19 cellular contexts compared by ENCODE assay signal in genomic region chr5:159765034-159765433, GRCh38.
DNase-seq lines count a peak whose midpoint lies in the region; ATAC-seq and TF ChIP-seq lines count a peak whose summit lies in the region.
"Had no signal": no experiment of that assay in that cellular context is flagged by ENCODE, and none has a peak within 500 bp of the region (broad histone marks: within the 10 kb centered on the region; RNA-seq: fewer than 3 reads in every experiment).

No MANE protein-coding gene starts in this region.

- POLR2A ChIA-PET in HEK293T (lab: Yijun Ruan, JAX): no interaction called here

- DNase-seq in AG08395 (ENCODE audit: low spot score): peak; percentile 34
- DNase-seq in GM04503 (ENCODE audit: low read depth): peak; percentile 65
- peak; percentile 55 for DNase-seq in astrocyte of the hippocampus (ENCODE audit: low read depth, low spot score)
- DNase-seq in omental fat pad (ENCODE audit: low spot score): no peak
- no peak for DNase-seq in AG08396 (ENCODE audit: low spot score)
- no peak for DNase-seq in HEK293T (ENCODE audit: extremely low spot score)
- DNase-seq in activated effector memory CD4-positive, alpha-beta T cell treated with Interleukin-2 at 50 U/mL for 16 hours: no peak
- DNase-seq: activated CD4-positive, alpha-beta T cell treated with anti-CD3 and anti-CD28 coated beads, Interleukin-2, amount 50 U/mL, for 48 hours; CD4-positive, alpha-beta T cell; dermis blood vessel endothelial cell; esophagus squamous epithelium; NCI-H1105; NCI-H2029; nephron progenitor cell; pancreas; SJCRH30; stimulated activated CD4-positive, alpha-beta T cell treated with anti-CD3 and anti-CD28 coated beads, Interleukin-2, amount 100 ng/mL, for 48 hours; upper lobe of left lung had no signal

- ATAC-seq in omental fat pad (ENCODE audit: low FRiP score): peak; percentile 38
- ATAC-seq in HG02938 (IDR thresholded peaks at IDR 0.05; ENCODE audit: unreplicated experiment): no peak
- ATAC-seq: pancreas had no signal

- CTCF ChIA-PET in HEK293T (lab: Yijun Ruan, JAX): interaction anchor here (1.2 kb wide), 2 partner anchors 10 to 249 kb away, joined by 3 to 7 read pairs; no protein-coding TSS in a partner anchor

- TF ChIP-seq CTCF in omental fat pad (IDR thresholded peaks at IDR 0.05): no peak

TF ChIP-seq in HEK293T, 16 proteins besides CTCF, POLR2A, EP300 and RAD21:
- no peak for TF ChIP-seq LEF1 (IDR thresholded peaks at IDR 0.05; ENCODE audit: borderline replicate concordance)
- TF ChIP-seq, protein P1, sequence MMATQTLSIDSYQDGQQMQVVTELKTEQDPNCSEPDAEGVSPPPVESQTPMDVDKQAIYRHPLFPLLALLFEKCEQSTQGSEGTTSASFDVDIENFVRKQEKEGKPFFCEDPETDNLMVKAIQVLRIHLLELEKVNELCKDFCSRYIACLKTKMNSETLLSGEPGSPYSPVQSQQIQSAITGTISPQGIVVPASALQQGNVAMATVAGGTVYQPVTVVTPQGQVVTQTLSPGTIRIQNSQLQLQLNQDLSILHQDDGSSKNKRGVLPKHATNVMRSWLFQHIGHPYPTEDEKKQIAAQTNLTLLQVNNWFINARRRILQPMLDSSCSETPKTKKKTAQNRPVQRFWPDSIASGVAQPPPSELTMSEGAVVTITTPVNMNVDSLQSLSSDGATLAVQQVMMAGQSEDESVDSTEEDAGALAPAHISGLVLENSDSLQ (IDR thresholded peaks at IDR 0.05): no peak
- no peak for TF ChIP-seq FOXM1 (IDR thresholded peaks at IDR 0.05; ENCODE audit: borderline replicate concordance)
- TF ChIP-seq HDGF (IDR thresholded peaks at IDR 0.05; ENCODE audit: borderline replicate concordance): no peak
- no peak for TF ChIP-seq ZNF384 (IDR thresholded peaks at IDR 0.05)

Comparison
In these comparisons a context has a peak if more than half of its experiments do, and no peak if none do; other contexts are left out.
1. DNase-seq: peak in AG08395 (single experiment), GM04503 (single experiment) and astrocyte of the hippocampus (single experiment); none in omental fat pad (single experiment), AG08396 (single experiment), HEK293T (single experiment) and activated effector memory CD4-positive, alpha-beta T cell treated with Interleukin-2 at 50 U/mL for 16 hours (single experiment).